ENCODE assay signal across 9 cellular contexts in genomic region chr12:992647-993046, GRCh38. TPM values are rescaled to one million over a fixed set of nuclear protein-coding genes. Genes with fewer than 3 reads are reported as not detected.
A peak's percentile ranks its signal among the peaks of the same experiment; 100 is the strongest.
DNase-seq lines count a peak whose midpoint lies in the region; ATAC-seq, FAIRE-seq and TF ChIP-seq lines count a peak whose summit lies in the region.
"Had no signal": no experiment of that assay in that cellular context is flagged by ENCODE, and none has a peak within 500 bp of the region (broad histone marks: within the 10 kb centered on the region; RNA-seq: fewer than 3 reads in every experiment).

No MANE protein-coding gene starts in this region.

- FAIRE-seq in GM19239 (lab: Jason Lieb, UNC) = no peak

- H3K9me3 ChIP-seq in Caco-2 (no peaks in the 10 kb centered on the region), MG63 (no peaks in the 10 kb centered on the region)

- H3K27ac Mint-ChIP-seq in Caco-2 (ENCODE audit: unreplicated experiment) (no peak overlapping the region), nephron (peak overlapping the region; percentile 43 to 88 (median 47))

- TF ChIP-seq CTCF in Caco-2 (IDR thresholded peaks at IDR 0.05; ENCODE audit: insufficient read depth in 1 of 2, low read depth in 1 of 2, low read length in 1 of 2, severe bottlenecking in 1 of 2, unreplicated experiment in 1 of 2) (no peak), dorsolateral prefrontal cortex (IDR thresholded peaks at IDR 0.05 in 54 of 56, conservative IDR thresholded peaks at IDR 0.05 in 2 of 56; ENCODE audit: low read depth in 1 of 56, partially characterized antibody in 56 of 56) (no peak), nephron (IDR thresholded peaks at IDR 0.05; ENCODE audit: unreplicated experiment in 3 of 3) (no peak)

- H3K27me3 ChIP-seq in Caco-2 (replicated peaks; ENCODE audit: control insufficient read depth, insufficient read depth, low read length) = no peaks in the 10 kb centered on the region
- no peaks in the 10 kb centered on the region for H3K27me3 ChIP-seq in MG63
- H3K27me3 ChIP-seq in dorsolateral prefrontal cortex = no peaks in the 10 kb centered on the region

- H3K27ac ChIP-seq in dorsolateral prefrontal cortex = peak overlapping the region in 21 of 59 donors; percentile 6 to 99 (median 96)

- H3K27me3 Mint-ChIP-seq in Caco-2 (ENCODE audit: insufficient read depth, unreplicated experiment) (no peaks in the 10 kb centered on the region), nephron (ENCODE audit: low read depth) (no peaks in the 10 kb centered on the region)

- ATAC-seq in HG02840 (IDR thresholded peaks at IDR 0.05; ENCODE audit: low FRiP score, unreplicated experiment) = no peak
- ATAC-seq: esophagus mucosa had no signal

- H3K4me1 Mint-ChIP-seq in Caco-2 (ENCODE audit: low read depth, unreplicated experiment) = peaks cover 50% of the 10 kb centered on the region
- H3K4me1 Mint-ChIP-seq in nephron = peaks cover 35% of the 10 kb centered on the region

- intact Hi-C loops in Caco-2 (cut with micrococcal nuclease; ENCODE audit: unreplicated experiment) = loop anchor here (5.0 kb wide), 2 partner anchors 60 to 100 kb away; no protein-coding TSS in a partner anchor
- intact Hi-C loops in dorsolateral prefrontal cortex (cut with DNase I) = loop anchor here (5.0 to 10.0 kb wide), 4 partner anchors 90 to 600 kb away; partner anchors contain the start of genes FBXL14 (in 1 of the 2) and WNK1 (in 1 of the 2)

- no TSS peak for BruUV-seq in Caco-2 (replicated peaks; lab: Mats Ljungman, UMichigan)

- CTCF ChIA-PET in Caco-2 (lab: Charles Lee) = interaction anchor here (2.6 kb wide), 1 partner anchor 100 kb away, joined by 18 read pairs; no protein-coding TSS in a partner anchor

- H3K4me1 ChIP-seq in Caco-2 = peaks cover 26% of the 10 kb centered on the region

- POLR2A ChIA-PET in Caco-2 (lab: Charles Lee) = interaction anchor here (0.7 to 1.4 kb wide), 2 partner anchors 41 to 678 kb away, joined by 4 read pairs; no protein-coding TSS in a partner anchor

- DNase-seq in Caco-2 (no peak), MG63 (no peak), dorsolateral prefrontal cortex (no peak), GM19239 (ENCODE audit: insufficient read length, low spot score) (no peak), SW480 (ENCODE audit: low spot score) (no peak), cerebellar nuclear complex (lab: John Stamatoyannopoulos, UW) (no peak)

- H3K4me3 ChIP-seq in Caco-2 (ENCODE audit: low read depth, low read length) (peak overlapping the region; percentile 80; the same call in 1 of the 2 replicates), MG63 (peak overlapping the region; percentile 86), dorsolateral prefrontal cortex (peak overlapping the region in 38 of 59 donors; percentile 8 to 97 (median 91))

- H3K36me3 ChIP-seq in Caco-2 (ENCODE audit: control insufficient read depth, insufficient read depth, low read length) (no peaks in the 10 kb centered on the region), MG63 (no peaks in the 10 kb centered on the region; the same call in none of the 2 replicates)

- H3K4me3 Mint-ChIP-seq in Caco-2 (ENCODE audit: unreplicated experiment) (peak overlapping the region; percentile 84), nephron (peak overlapping the region; percentile 91 to 99 (median 97))

- H3K36me3 Mint-ChIP-seq in Caco-2 (ENCODE audit: insufficient read depth, unreplicated experiment) (peaks cover 26% of the 10 kb centered on the region), nephron (ENCODE audit: low read depth) (no peaks in the 10 kb centered on the region)

- H3K9me3 Mint-ChIP-seq in Caco-2 (ENCODE audit: unreplicated experiment) (no peaks in the 10 kb centered on the region), nephron (no peaks in the 10 kb centered on the region)

RNA-seq across cellular contexts. Expression of gene ERC1, which starts 1.6 kb away (rescaled TPM):
- total RNA-seq in Caco-2 (2022) (88.4 and 111 TPM in 2 replicates), dorsolateral prefrontal cortex (100 to 1,000 TPM in 20 of 120 experiments, 10 to 100 TPM in 100; 50.9 to 130 (median 83.8) TPM)
- total RNA-seq in MG63 (2014; rRNA removed; shearing (Covaris generic); ENCODE audit: low replicate concordance) = 14.6 and 24.4 TPM in 2 replicates

RNA-seq across cellular contexts. Expression of gene RAD52, which starts 43.2 kb away (rescaled TPM):
- total RNA-seq in Caco-2 (2022) = 53.8 and 53.9 TPM in 2 replicates
- 1.9 and 7.3 TPM in 2 replicates for total RNA-seq in MG63 (2014; rRNA removed; shearing (Covaris generic); ENCODE audit: low replicate concordance)
- total RNA-seq in dorsolateral prefrontal cortex = 10 to 100 TPM; 14.4 to 71.1 (median 31.1) TPM
